In the genomic region with DNA sequence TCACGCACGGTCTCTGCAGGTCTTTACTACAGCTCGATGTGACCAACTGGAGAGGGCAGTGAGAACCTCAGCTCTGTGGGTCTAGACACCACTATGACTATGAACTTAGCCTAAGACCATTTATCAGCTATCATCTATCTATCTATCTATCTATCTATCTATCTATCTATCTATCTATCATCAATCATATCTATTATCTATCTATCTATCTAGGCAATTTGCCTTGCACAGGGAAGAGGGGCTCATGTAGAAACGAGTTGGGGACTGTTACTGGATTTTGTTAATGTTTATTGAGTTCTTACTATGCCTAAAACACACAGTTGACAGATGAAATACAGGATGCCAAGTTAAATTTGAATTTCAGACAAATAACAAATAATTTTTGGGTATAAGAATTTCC, we compare ENCODE assay signal across 9 cellular contexts.
"Had no signal": no experiment of that assay in that cellular context is flagged by ENCODE, and none has a peak within 500 bp of the region (broad histone marks: within the 10 kb centered on the region; RNA-seq: fewer than 3 reads in every experiment).

No MANE protein-coding gene starts in this region.

- H3K4me3 Mint-ChIP-seq: IgD-negative memory B cell had no signal

- H3K27ac Mint-ChIP-seq: IgD-negative memory B cell had no signal

- DNase-seq: IMR-90, Karpas-422, KBM-7, KG1 had no signal

- H3K9ac ChIP-seq: KMS-11 had no signal

- H3K36me3 Mint-ChIP-seq: IgD-negative memory B cell had no signal

- H3K4me1 Mint-ChIP-seq: IgD-negative memory B cell had no signal

- H3K27ac ChIP-seq: HL-60, KMS-11 had no signal

- H3K4me2 ChIP-seq: KMS-11 had no signal

- FAIRE-seq: HepG2, HTR-8/SVneo had no signal

- ATAC-seq: HepG2 had no signal
